Comparison of ENCODE assay signal across 13 cellular contexts in genomic region chr5:150464554-150465012, GRCh38. TPM values are rescaled to one million over a fixed set of nuclear protein-coding genes. Genes with fewer than 3 reads are reported as not detected.
DNase-seq lines count a peak whose midpoint lies in the region; ATAC-seq and TF ChIP-seq lines count a peak whose summit lies in the region.
"Had no signal": no experiment of that assay in that cellular context is flagged by ENCODE, and none has a peak within 500 bp of the region (broad histone marks: within the 10 kb centered on the region; RNA-seq: fewer than 3 reads in every experiment).

No MANE protein-coding gene starts in this region.

- H3K9me3 ChIP-seq in iPS-20b (ENCODE audit: insufficient read depth, low read depth, low read length) (no peaks in the 10 kb centered on the region), psoas muscle (no peaks in the 10 kb centered on the region)
- H3K9me3 ChIP-seq: prostate gland had no signal

- H3K27ac Mint-ChIP-seq in natural killer cell = no peak overlapping the region
- H3K27ac Mint-ChIP-seq: activated naive CD4-positive, alpha-beta T cell treated with anti-CD3 and anti-CD28 coated beads, Interleukin-2, amount 50 U/mL, for 72 hours; B cell had no signal

- H3K9me3 Mint-ChIP-seq in natural killer cell = no peaks in the 10 kb centered on the region
- H3K9me3 Mint-ChIP-seq: activated naive CD4-positive, alpha-beta T cell treated with anti-CD3 and anti-CD28 coated beads, Interleukin-2, amount 50 U/mL, for 72 hours had no signal

- peak overlapping the region; percentile 38; the same call in 1 of the 2 replicates for H3K9ac ChIP-seq in iPS-20b (ENCODE audit: low read depth, low read length)

- H3K4me1 Mint-ChIP-seq in natural killer cell = peaks cover 0 to under 1% of the 10 kb centered on the region in 2 donors

- DNase-seq in GM03348 (ENCODE audit: low spot score) (peak; percentile 54), cardiac fibroblast (ENCODE audit: low read depth in 2 of 2) (peak; percentile 45 to 82), psoas muscle (no peak), natural killer cell (no peak), NCI-H1417 treated with DMSO at 0.1 percent for 48 hours (lab: John Stamatoyannopoulos, UW) (no peak)
- DNase-seq: activated CD4-positive, alpha-beta T cell treated with anti-CD3 and anti-CD28 coated beads, Interleukin-2, amount 50 U/mL, for 48 hours; NCI-H510A treated with DMSO at 0.1 percent for 48 hours had no signal

- no peak overlapping the region for H3K4me3 Mint-ChIP-seq in natural killer cell
- H3K4me3 Mint-ChIP-seq: B cell had no signal

- H3K4me1 ChIP-seq in iPS-20b (ENCODE audit: insufficient read depth, low read length) (peaks cover 20% of the 10 kb centered on the region), psoas muscle (peaks cover 21% of the 10 kb centered on the region)
- H3K4me1 ChIP-seq: prostate gland had no signal

- intact Hi-C loops in psoas muscle (cut with DNase I) (no loop called here), natural killer cell (cut with micrococcal nuclease) (no loop called here)

- no peaks in the 10 kb centered on the region for H3K27me3 ChIP-seq in iPS-20b (ENCODE audit: insufficient read depth, low read length)
- H3K27me3 ChIP-seq in psoas muscle (ENCODE audit: insufficient read depth in 3 of 3, low read length in 2 of 3) = no peaks in the 10 kb centered on the region

- WGBS in psoas muscle, 3 donors = 55 to 63% (median 59%) methylated on average over 6 of the region's 6 CpGs

- H3K36me3 Mint-ChIP-seq in natural killer cell = no peaks in the 10 kb centered on the region
- H3K36me3 Mint-ChIP-seq: activated naive CD4-positive, alpha-beta T cell treated with anti-CD3 and anti-CD28 coated beads, Interleukin-2, amount 50 U/mL, for 72 hours had no signal

- H3K36me3 ChIP-seq in iPS-20b (ENCODE audit: insufficient read depth, low read depth, low read length) = no peaks in the 10 kb centered on the region
- no peaks in the 10 kb centered on the region for H3K36me3 ChIP-seq in psoas muscle (ENCODE audit: insufficient read depth in 1 of 2, low read depth in 1 of 2)
- H3K36me3 ChIP-seq: prostate gland had no signal

- peaks cover 0 to 3% of the 10 kb centered on the region in 2 donors for H3K27me3 Mint-ChIP-seq in natural killer cell (ENCODE audit: low read depth in 2 of 2)
- H3K27me3 Mint-ChIP-seq: B cell had no signal

- H3K27ac ChIP-seq in iPS-20b (ENCODE audit: low read length) (peak overlapping the region; percentile 25), psoas muscle (peak overlapping the region; percentile 58)

- ATAC-seq in psoas muscle (peak in 3 of 4 donors; percentile 16 to 30 (median 26)), HG03520 (IDR thresholded peaks at IDR 0.05; ENCODE audit: unreplicated experiment) (no peak), natural killer cell (no peak), GM21717 (IDR thresholded peaks at IDR 0.05; ENCODE audit: unreplicated experiment) (no peak)
- ATAC-seq: activated naive CD4-positive, alpha-beta T cell treated with anti-CD3 and anti-CD28 coated beads, Interleukin-2, amount 50 U/mL, for 72 hours had no signal

- TF ChIP-seq CTCF in cardiac fibroblast (IDR thresholded peaks at IDR 0.05; ENCODE audit: low read depth, low read length) (no peak), psoas muscle (IDR thresholded peaks at IDR 0.05) (no peak), natural killer cell (IDR thresholded peaks at IDR 0.05) (no peak)

- H3K4me3 ChIP-seq in cardiac fibroblast (replicated peaks in 1 of 2; ENCODE audit: low read depth in 2 of 2, low read length in 2 of 2) (no peak overlapping the region), iPS-20b (ENCODE audit: low read length) (no peak overlapping the region), psoas muscle (no peak overlapping the region)
- H3K4me3 ChIP-seq: prostate gland had no signal

RNA-seq across cellular contexts. Expression of gene RPS14, which starts 15.0 kb away (rescaled TPM):
- total RNA-seq in psoas muscle (1,000 to 10,000 TPM in 3 of 4 donors, 100 to 1,000 TPM in 1; 977 to 1,443 (median 1,285) TPM), natural killer cell (1,000 to 10,000 TPM; 1,744 to 2,278 (median 2,016) TPM)
- 1,000 to 10,000 TPM; 1,999 to 3,049 (median 2,406) TPM for polyA plus RNA-seq in psoas muscle

RNA-seq across cellular contexts. Expression of gene NDST1, which starts 43.3 kb away (rescaled TPM):
- total RNA-seq in psoas muscle (10 to 100 TPM; 30.1 to 40.2 (median 36.6) TPM), natural killer cell (10 to 100 TPM in 1 of 3 donors, 1 to 10 TPM in 2; 2.8 to 12.3 (median 4.3) TPM)
- 10 to 100 TPM; 11.0 to 22.5 (median 13.2) TPM for polyA plus RNA-seq in psoas muscle

RNA-seq across cellular contexts. Expression of gene CD74, which starts 51.9 kb away (rescaled TPM):
- 100 to 1,000 TPM in 3 of 4 donors, 10 to 100 TPM in 1; 72.5 to 299 (median 156) TPM for total RNA-seq in psoas muscle
- polyA plus RNA-seq in psoas muscle = 10 to 100 TPM; 66.5 to 92.0 (median 83.7) TPM
- total RNA-seq in natural killer cell = 100 to 1,000 TPM; 550 to 913 (median 748) TPM

Comparison
In these comparisons a context has a peak if more than half of its experiments do, and no peak if none do; other contexts are left out.
1. DNase-seq: peak in GM03348 (single experiment) and cardiac fibroblast (2 of 2); none in psoas muscle (0 of 2), natural killer cell (single experiment) and NCI-H1417 treated with DMSO at 0.1 percent for 48 hours (single experiment).
2. ATAC-seq: peak in psoas muscle (3 of 4); none in HG03520 (single experiment), natural killer cell (0 of 3) and GM21717 (single experiment).